In genomic region chr2:2719015-2719414, GRCh38 we compare ENCODE assay signal across 18 cellular contexts.
DNase-seq lines count a peak whose midpoint lies in the region; ATAC-seq, FAIRE-seq and TF ChIP-seq lines count a peak whose summit lies in the region.
"Had no signal": no experiment of that assay in that cellular context is flagged by ENCODE, and none has a peak within 500 bp of the region (broad histone marks: within the 10 kb centered on the region; RNA-seq: fewer than 3 reads in every experiment).

No MANE protein-coding gene starts in this region.

- FAIRE-seq in kidney (lab: Jason Lieb, UNC) = no peak
- FAIRE-seq: G401.6 had no signal

- no peaks in the 10 kb centered on the region for H3K9me3 Mint-ChIP-seq in activated CD4-positive, alpha-beta T cell treated with anti-CD3 and anti-CD28 coated beads for 36 hours (ENCODE audit: low read depth)
- H3K9me3 Mint-ChIP-seq: T-cell had no signal

- H3K4me1 ChIP-seq in HEK293 (ENCODE audit: control insufficient read depth, insufficient read depth, low read length) (no peaks in the 10 kb centered on the region), kidney (ENCODE audit: control insufficient read depth in 1 of 2, insufficient read depth in 1 of 2, low read depth in 1 of 2, low read length in 2 of 2) (no peaks in the 10 kb centered on the region)
- H3K4me1 ChIP-seq: BLaER1 had no signal

- no peak for ATAC-seq in activated CD4-positive, alpha-beta T cell treated with anti-CD3 and anti-CD28 coated beads for 36 hours
- no peak for ATAC-seq in HG02938 (IDR thresholded peaks at IDR 0.05; ENCODE audit: unreplicated experiment)
- ATAC-seq in Right ventricle myocardium superior (ENCODE audit: poor library complexity) = no peak
- ATAC-seq: T-cell had no signal

- no peak overlapping the region for H3K9ac ChIP-seq in kidney (ENCODE audit: low read length in 2 of 2)
- H3K9ac ChIP-seq: BLaER1 had no signal

- H3K27ac Mint-ChIP-seq in activated CD4-positive, alpha-beta T cell treated with anti-CD3 and anti-CD28 coated beads for 36 hours = no peak overlapping the region
- H3K27ac Mint-ChIP-seq: CD8-positive, alpha-beta memory T cell; T-cell had no signal

- H3K4me1 Mint-ChIP-seq in activated CD4-positive, alpha-beta T cell treated with anti-CD3 and anti-CD28 coated beads for 36 hours = no peaks in the 10 kb centered on the region
- H3K4me1 Mint-ChIP-seq: CD8-positive, alpha-beta memory T cell; T-cell had no signal

- CTCF ChIA-PET in HEK293 (lab: Yijun Ruan, JAX) = interaction anchor here (0.6 kb wide), 1 partner anchor 584 kb away, joined by 3 read pairs; no protein-coding TSS in a partner anchor
- CTCF ChIA-PET in activated CD4-positive, alpha-beta T cell treated with anti-CD3 and anti-CD28 coated beads for 36 hours (lab: Charles Lee) = no interaction called here

- DNase-seq in RKO (ENCODE audit: low spot score) (peak; percentile 11), choroid plexus epithelial cell (ENCODE audit: low read depth) (peak; percentile 1), kidney (no peak), Right ventricle myocardium superior (no peak)
- no peak for DNase-seq in activated CD4-positive, alpha-beta T cell treated with anti-CD3 and anti-CD28 coated beads for 36 hours
- DNase-seq: CD8-positive, alpha-beta memory T cell; DMS79 treated with DMSO at 0.1 percent for 48 hours; GOT3; NCI-H1048; NCI-H1436 treated with DMSO at 0.1 percent for 48 hours; NCI-H2029 treated with DMSO at 0.1 percent for 48 hours; NCI-H2171 treated with DMSO at 0.1 percent for 48 hours; NCI-H748 treated with DMSO at 0.1 percent for 48 hours; T-cell had no signal

- no peaks in the 10 kb centered on the region for H3K36me3 Mint-ChIP-seq in activated CD4-positive, alpha-beta T cell treated with anti-CD3 and anti-CD28 coated beads for 36 hours (ENCODE audit: low read depth)
- H3K36me3 Mint-ChIP-seq: CD8-positive, alpha-beta memory T cell; T-cell had no signal

- intact Hi-C loops in activated CD4-positive, alpha-beta T cell treated with anti-CD3 and anti-CD28 coated beads for 36 hours (cut with DNase I, micrococcal nuclease) = no loop called here
- intact Hi-C loops in kidney (cut with DNase I) (no loop called here), Right ventricle myocardium superior (cut with DNase I) (no loop called here)

- H3K9me3 ChIP-seq in HEK293 (ENCODE audit: control insufficient read depth, insufficient read depth, low read depth, low read length) = no peaks in the 10 kb centered on the region
- H3K9me3 ChIP-seq in kidney (ENCODE audit: control insufficient read depth in 1 of 2, low read length in 2 of 2) = no peaks in the 10 kb centered on the region
- H3K9me3 ChIP-seq: BLaER1 had no signal

- POLR2A ChIA-PET in HEK293 (lab: Yijun Ruan, JAX) = no interaction called here
- POLR2A ChIA-PET in activated CD4-positive, alpha-beta T cell treated with anti-CD3 and anti-CD28 coated beads for 36 hours (lab: Charles Lee) = no interaction called here

- H3K27me3 Mint-ChIP-seq in activated CD4-positive, alpha-beta T cell treated with anti-CD3 and anti-CD28 coated beads for 36 hours = peaks cover 8% of the 10 kb centered on the region
- H3K27me3 Mint-ChIP-seq: CD8-positive, alpha-beta memory T cell had no signal

- TF ChIP-seq CTCF in HEK293 (tag by site-specific recombination; IDR thresholded peaks at IDR 0.05) (no peak), choroid plexus epithelial cell (conservative IDR thresholded peaks at IDR 0.05; ENCODE audit: low read depth, low read length) (no peak), kidney (IDR thresholded peaks at IDR 0.05; ENCODE audit: borderline replicate concordance, extremely low read depth, insufficient read depth) (no peak)

- H3K4me3 Mint-ChIP-seq in activated CD4-positive, alpha-beta T cell treated with anti-CD3 and anti-CD28 coated beads for 36 hours = no peak overlapping the region
- H3K4me3 Mint-ChIP-seq: T-cell had no signal

- H3K4me3 ChIP-seq in HEK293 (ENCODE audit: low read depth, low read length) (no peak overlapping the region), choroid plexus epithelial cell (ENCODE audit: low read depth, low read length) (no peak overlapping the region), kidney (ENCODE audit: low read length in 2 of 2) (no peak overlapping the region)
- H3K4me3 ChIP-seq: BLaER1 had no signal

- H3K36me3 ChIP-seq in HEK293 (ENCODE audit: control insufficient read depth in 2 of 2, insufficient read depth in 1 of 2, low read length in 2 of 2) = no peaks in the 10 kb centered on the region
- no peaks in the 10 kb centered on the region for H3K36me3 ChIP-seq in kidney (ENCODE audit: control insufficient read depth in 1 of 2, insufficient read depth in 2 of 2, low read length in 2 of 2)
- H3K36me3 ChIP-seq: BLaER1 had no signal

- H3K27ac ChIP-seq in HEK293 (ENCODE audit: extremely low read depth, low read depth, low read length) (no peak overlapping the region), kidney (ENCODE audit: low read depth in 2 of 2, low read length in 2 of 2) (no peak overlapping the region)
- H3K27ac ChIP-seq: BLaER1 had no signal

TF ChIP-seq in HEK293, 187 proteins besides CTCF, POLR2A, EP300 and RAD21:
- TF ChIP-seq REST (tag by site-specific recombination; IDR thresholded peaks at IDR 0.05) (peak; percentile 78), ZXDB (tag by site-specific recombination; IDR thresholded peaks at IDR 0.05) (no peak)

Comparison
In these comparisons a context has a peak if more than half of its experiments do, and no peak if none do; other contexts are left out.
1. DNase-seq: peak in RKO (single experiment) and choroid plexus epithelial cell (single experiment); none in activated CD4-positive, alpha-beta T cell treated with anti-CD3 and anti-CD28 coated beads for 36 hours (single experiment), kidney (single experiment) and Right ventricle myocardium superior (single experiment).